ENCODE assay signal across 21 cellular contexts in genomic region chr6:167394330-167394729, GRCh38.
DNase-seq lines count a peak whose midpoint lies in the region; ATAC-seq, FAIRE-seq and TF ChIP-seq lines count a peak whose summit lies in the region.
"Had no signal": no experiment of that assay in that cellular context is flagged by ENCODE, and none has a peak within 500 bp of the region (broad histone marks: within the 10 kb centered on the region; RNA-seq: fewer than 3 reads in every experiment).

No MANE protein-coding gene starts in this region.

- POLR2A ChIA-PET in K562 (lab: Yijun Ruan, JAX), result no interaction called here
- POLR2A ChIA-PET in GM10248 (lab: Yijun Ruan, JAX), result no interaction called here

- H3K9me3 Mint-ChIP-seq in GM23338, result no peaks in the 10 kb centered on the region
- peaks cover 3% of the 10 kb centered on the region for H3K9me3 Mint-ChIP-seq in neural progenitor cell

- no peaks in the 10 kb centered on the region for H3K9me2 ChIP-seq in GM23338 (ENCODE audit: insufficient read depth)

- intact Hi-C loops in K562 (cut with micrococcal nuclease) (no loop called here), upper lobe of right lung (cut with DNase I) (loop anchor here (10.0 kb wide), 1 partner anchor 660 kb away; no protein-coding TSS in a partner anchor)

- ATAC-seq in GM23338 (no peak), K562 (no peak), upper lobe of right lung (no peak)
- ATAC-seq: Panc1 had no signal

- no TSS peak for BruUV-seq in K562 (replicated peaks; lab: Mats Ljungman, UMichigan)

- H2AFZ ChIP-seq in GM23338, result peak overlapping the region; percentile 66
- no peak overlapping the region for H2AFZ ChIP-seq in K562 (ENCODE audit: low read depth, low read length)
- H2AFZ ChIP-seq in neural progenitor cell (replicated peaks), result peak overlapping the region; percentile 9
- H2AFZ ChIP-seq: GM23248 had no signal

- H3K9me3 ChIP-seq in K562 (replicated peaks; ENCODE audit: control insufficient read depth, insufficient read depth, low read depth, low read length), result no peaks in the 10 kb centered on the region
- no peaks in the 10 kb centered on the region for H3K9me3 ChIP-seq in neural progenitor cell (ENCODE audit: low read depth)
- no peaks in the 10 kb centered on the region for H3K9me3 ChIP-seq in upper lobe of right lung
- H3K9me3 ChIP-seq: HAP-1, SJCRH30 had no signal

- H3K9ac ChIP-seq in K562 (ENCODE audit: insufficient read depth in 1 of 2, low read depth in 2 of 2, low read length in 2 of 2), result no peak overlapping the region
- H3K9ac ChIP-seq in neural progenitor cell, result no peak overlapping the region
- H3K9ac ChIP-seq: GM23248 had no signal

- no peak for TF ChIP-seq EP300 in K562 (IDR thresholded peaks at IDR 0.05; ENCODE audit: low read length)

- CTCF ChIA-PET in K562 (lab: Yijun Ruan, JAX; ENCODE audit: low intra/inter-chr PET ratio), result no interaction called here
- CTCF ChIA-PET in GM10248 (lab: Yijun Ruan, JAX), result no interaction called here

- H3K27me3 ChIP-seq in GM23338 (ENCODE audit: insufficient read depth), result no peaks in the 10 kb centered on the region
- H3K27me3 ChIP-seq in K562 (ENCODE audit: control insufficient read depth in 2 of 2, insufficient read depth in 2 of 2, low read length in 2 of 2), result peaks cover 38 to 50% of the 10 kb centered on the region in 2 experiments
- no peaks in the 10 kb centered on the region for H3K27me3 ChIP-seq in neural progenitor cell
- no peaks in the 10 kb centered on the region for H3K27me3 ChIP-seq in upper lobe of right lung
- H3K27me3 ChIP-seq: SJCRH30 had no signal

- H3K36me3 Mint-ChIP-seq in GM23338 (ENCODE audit: low read depth) (no peaks in the 10 kb centered on the region), neural progenitor cell (no peaks in the 10 kb centered on the region)
- H3K36me3 Mint-ChIP-seq: CD14-positive monocyte had no signal

- H3K4me3 ChIP-seq in GM23338, result no peak overlapping the region
- no peak overlapping the region for H3K4me3 ChIP-seq in K562
- H3K4me3 ChIP-seq in neural progenitor cell, result no peak overlapping the region
- H3K4me3 ChIP-seq in upper lobe of right lung, result no peak overlapping the region
- H3K4me3 ChIP-seq: GM23248, HAP-1, SJCRH30 had no signal

- peaks cover 3% of the 10 kb centered on the region for H3K9me1 ChIP-seq in K562 (ENCODE audit: control insufficient read depth, insufficient read depth, low read length)

- no peaks in the 10 kb centered on the region for H4K20me1 ChIP-seq in GM23338 (replicated peaks; ENCODE audit: insufficient read depth)
- H4K20me1 ChIP-seq in K562 (replicated peaks; ENCODE audit: control insufficient read depth, insufficient read depth, low read length), result 0 out of 2 replicates have a peak, but pooled peaks cover 4% of the 10 kb centered on the region
- no peaks in the 10 kb centered on the region for H4K20me1 ChIP-seq in neural progenitor cell (ENCODE audit: low read depth)

- H3K27ac ChIP-seq in GM23338 (ENCODE audit: low read depth) (no peak overlapping the region), K562 (ENCODE audit: extremely low read depth, low read depth, low read length) (no peak overlapping the region), neural progenitor cell (no peak overlapping the region), upper lobe of right lung (no peak overlapping the region)
- H3K27ac ChIP-seq: GM23248, SJCRH30 had no signal

- no peak for TF ChIP-seq POLR2A in K562 (conservative IDR thresholded peaks at IDR 0.05)

- no peak for TF ChIP-seq RAD21 in K562 (CRISPR knock-in tag; conservative IDR thresholded peaks at IDR 0.05 in 1 of 2, IDR thresholded peaks at IDR 0.05 in 1 of 2)

- H3K27me3 Mint-ChIP-seq in GM23338 (ENCODE audit: insufficient read depth, low read depth, poor library complexity) (no peaks in the 10 kb centered on the region), neural progenitor cell (ENCODE audit: insufficient read depth, low read depth) (peaks cover 4% of the 10 kb centered on the region)
- H3K27me3 Mint-ChIP-seq: B cell had no signal

- H3K4me3 Mint-ChIP-seq in GM23338 (no peak overlapping the region), neural progenitor cell (no peak overlapping the region)
- H3K4me3 Mint-ChIP-seq: B cell, CD14-positive monocyte had no signal

- in situ Hi-C loops in K562 (cut with MboI), result no loop called here

- H3K4me2 ChIP-seq in GM23338 (no peak overlapping the region), K562 (ENCODE audit: insufficient read depth, low read length) (no peak overlapping the region), neural progenitor cell (no peak overlapping the region)

- H3K36me3 ChIP-seq in GM23338 (ENCODE audit: insufficient read depth) (no peaks in the 10 kb centered on the region), K562 (ENCODE audit: control insufficient read depth, insufficient read depth, low read length) (no peaks in the 10 kb centered on the region), neural progenitor cell (no peaks in the 10 kb centered on the region), upper lobe of right lung (no peaks in the 10 kb centered on the region)
- H3K36me3 ChIP-seq: HAP-1, SJCRH30 had no signal

- DNase-seq in GM23338 (ENCODE audit: low spot score) (no peak), K562 (ENCODE audit: extremely low read depth in 1 of 4, low spot score in 3 of 4) (no peak), neural progenitor cell (ENCODE audit: low spot score) (peak; percentile 0), upper lobe of right lung (peak; percentile 39), GM10248 (ENCODE audit: extremely low spot score) (no peak), GF-D8 (lab: John Stamatoyannopoulos, UW) (no peak)
- no peak for DNase-seq in activated CD4-positive, CD25-positive, alpha-beta regulatory T cell treated with anti-CD3 and anti-CD28 coated beads, Interleukin-2, amount 50 U/mL, for 72 hours
- DNase-seq: EL, GM23248, KBM-7, NCI-H1105, NCI-H2029 treated with DMSO at 0.1 percent for 48 hours, NCI-H524 treated with DMSO at 0.1 percent for 48 hours, NCI-H82, SJCRH30 had no signal

- H3K79me2 ChIP-seq in GM23338 (replicated peaks; ENCODE audit: insufficient read depth) (no peaks in the 10 kb centered on the region), K562 (ENCODE audit: control insufficient read depth, insufficient read depth, low read length) (no peaks in the 10 kb centered on the region), neural progenitor cell (ENCODE audit: low read depth) (no peaks in the 10 kb centered on the region)

- H3K27ac Mint-ChIP-seq in GM23338, result no peak overlapping the region
- H3K27ac Mint-ChIP-seq in neural progenitor cell, result no peak overlapping the region
- H3K27ac Mint-ChIP-seq: B cell had no signal

- H3K4me1 ChIP-seq in GM23338 (ENCODE audit: insufficient read depth) (no peaks in the 10 kb centered on the region), K562 (replicated peaks in 1 of 2; ENCODE audit: control insufficient read depth in 2 of 2, insufficient read depth in 2 of 2, low read length in 2 of 2) (no peaks in the 10 kb centered on the region), neural progenitor cell (no peaks in the 10 kb centered on the region), upper lobe of right lung (no peaks in the 10 kb centered on the region)
- H3K4me1 ChIP-seq: HAP-1, SJCRH30 had no signal

- TF ChIP-seq CTCF in GM23338 (conservative IDR thresholded peaks at IDR 0.05; ENCODE audit: low read depth in 2 of 2) (no peak), K562 (IDR thresholded peaks at IDR 0.05 in 2 of 3, conservative IDR thresholded peaks at IDR 0.05 in 1 of 3; ENCODE audit: insufficient read depth in 2 of 3, low read depth in 1 of 3, low read length in 3 of 3) (no peak), neural progenitor cell (IDR thresholded peaks at IDR 0.05) (no peak), upper lobe of right lung (IDR thresholded peaks at IDR 0.05) (no peak), GM10248 (IDR thresholded peaks at IDR 0.05; ENCODE audit: control extremely low read depth, extremely low read depth, low read depth, missing control alignments) (no peak)

- H3K4me1 Mint-ChIP-seq in GM23338 (no peaks in the 10 kb centered on the region; the same call in 2 of the 3 replicates), neural progenitor cell (no peaks in the 10 kb centered on the region)
- H3K4me1 Mint-ChIP-seq: B cell, CD14-positive monocyte had no signal

- under 1% methylated on average over 8 of the region's 8 CpGs for WGBS in K562 (ENCODE audit: insufficient coverage, low coverage, missing lambda C conversion rate)

- no peaks in the 10 kb centered on the region for H3F3A ChIP-seq in GM23338 (replicated peaks; ENCODE audit: low read depth)
- no peaks in the 10 kb centered on the region for H3F3A ChIP-seq in neural progenitor cell (ENCODE audit: low read depth)

- FAIRE-seq in K562 (lab: Jason Lieb, UNC), result no peak
- FAIRE-seq: A204.1, D721Med had no signal

TF ChIP-seq in GM23338, 12 proteins besides CTCF, POLR2A, EP300 and RAD21 (continues in another document):
- no peak for TF ChIP-seq POLR2AphosphoS5 (IDR thresholded peaks at IDR 0.05; ENCODE audit: low read depth)
- no peak for TF ChIP-seq EZH2phosphoT487 (IDR thresholded peaks at IDR 0.05; ENCODE audit: unreplicated experiment)

TF ChIP-seq in K562, 482 proteins besides CTCF, POLR2A, EP300 and RAD21:
- TF ChIP-seq BRF1 (IDR thresholded peaks at IDR 0.05; ENCODE audit: borderline replicate concordance, extremely low read depth, insufficient read length), result no peak
- TF ChIP-seq, protein P1, sequence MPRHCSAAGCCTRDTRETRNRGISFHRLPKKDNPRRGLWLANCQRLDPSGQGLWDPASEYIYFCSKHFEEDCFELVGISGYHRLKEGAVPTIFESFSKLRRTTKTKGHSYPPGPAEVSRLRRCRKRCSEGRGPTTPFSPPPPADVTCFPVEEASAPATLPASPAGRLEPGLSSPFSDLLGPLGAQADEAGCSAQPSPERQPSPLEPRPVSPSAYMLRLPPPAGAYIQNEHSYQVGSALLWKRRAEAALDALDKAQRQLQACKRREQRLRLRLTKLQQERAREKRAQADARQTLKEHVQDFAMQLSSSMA (CRISPR knock-in tag; IDR thresholded peaks at IDR 0.05), result no peak
- TF ChIP-seq TEAD4 (IDR thresholded peaks at IDR 0.05; ENCODE audit: low read length), result no peak
- TF ChIP-seq TEAD4 (CRISPR knock-in tag; IDR thresholded peaks at IDR 0.05; ENCODE audit: borderline replicate concordance), result no peak
- TF ChIP-seq HNRNPUL1 (IDR thresholded peaks at IDR 0.05; ENCODE audit: low read length), result no peak
- TF ChIP-seq, protein P2, sequence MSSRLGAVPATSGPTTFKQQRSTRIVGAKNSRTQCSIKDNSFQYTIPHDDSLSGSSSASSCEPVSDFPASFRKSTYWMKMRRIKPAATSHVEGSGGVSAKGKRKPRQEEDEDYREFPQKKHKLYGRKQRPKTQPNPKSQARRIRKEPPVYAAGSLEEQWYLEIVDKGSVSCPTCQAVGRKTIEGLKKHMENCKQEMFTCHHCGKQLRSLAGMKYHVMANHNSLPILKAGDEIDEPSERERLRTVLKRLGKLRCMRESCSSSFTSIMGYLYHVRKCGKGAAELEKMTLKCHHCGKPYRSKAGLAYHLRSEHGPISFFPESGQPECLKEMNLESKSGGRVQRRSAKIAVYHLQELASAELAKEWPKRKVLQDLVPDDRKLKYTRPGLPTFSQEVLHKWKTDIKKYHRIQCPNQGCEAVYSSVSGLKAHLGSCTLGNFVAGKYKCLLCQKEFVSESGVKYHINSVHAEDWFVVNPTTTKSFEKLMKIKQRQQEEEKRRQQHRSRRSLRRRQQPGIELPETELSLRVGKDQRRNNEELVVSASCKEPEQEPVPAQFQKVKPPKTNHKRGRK (tag; IDR thresholded peaks at IDR 0.05), result peak; percentile 59; the same call in 1 of the 2 replicates

Comparison
In these comparisons a context has a peak if more than half of its experiments do, and no peak if none do; other contexts are left out.
1. DNase-seq: peak in neural progenitor cell (single experiment) and upper lobe of right lung (single experiment); none in GM23338 (single experiment), K562 (0 of 4), GM10248 (single experiment), GF-D8 (single experiment) and activated CD4-positive, CD25-positive, alpha-beta regulatory T cell treated with anti-CD3 and anti-CD28 coated beads, Interleukin-2, amount 50 U/mL, for 72 hours (single experiment).